Comparison of ENCODE assay signal across 9 cellular contexts in genomic region chr20:24470031-24470781, GRCh38. TPM values are rescaled to one million over a fixed set of nuclear protein-coding genes. Genes with fewer than 3 reads are reported as not detected.
DNase-seq lines count a peak whose midpoint lies in the region; ATAC-seq, FAIRE-seq and TF ChIP-seq lines count a peak whose summit lies in the region.
"Had no signal": no experiment of that assay in that cellular context is flagged by ENCODE, and none has a peak within 500 bp of the region (broad histone marks: within the 10 kb centered on the region; RNA-seq: fewer than 3 reads in every experiment).

No MANE protein-coding gene starts in this region.

- H3K36me3 ChIP-seq in ectodermal cell (ENCODE audit: control insufficient read depth, insufficient read depth, low read length) (no peaks in the 10 kb centered on the region), upper lobe of left lung (no peaks in the 10 kb centered on the region)
- no peaks in the 10 kb centered on the region for H3K36me3 ChIP-seq in CD8-positive, alpha-beta memory T cell (ENCODE audit: insufficient read depth, low read length)

- no peak for FAIRE-seq in D721Med (lab: Jason Lieb, UNC)
- FAIRE-seq: endothelial cell of umbilical vein had no signal

- TF ChIP-seq POLR2A in upper lobe of left lung (IDR thresholded peaks at IDR 0.05), result no peak

- H3K36me3 Mint-ChIP-seq in activated T-cell treated with anti-CD3 and anti-CD28 coated beads, Interleukin-2, amount 50 U/mL, for 24 hours (ENCODE audit: low read depth), result no peaks in the 10 kb centered on the region
- H3K36me3 Mint-ChIP-seq in CD8-positive, alpha-beta memory T cell, result no peaks in the 10 kb centered on the region

- no peak for ATAC-seq in upper lobe of left lung (ENCODE audit: low FRiP score in 2 of 2)

- 0% methylated on average over 43 of the region's 43 CpGs for WGBS in ectodermal cell, 2 experiments
- 4 to 6% methylated on average over 27 to 41 of the region's 43 CpGs for WGBS in upper lobe of left lung, 2 donors

- TF ChIP-seq EP300 in upper lobe of left lung (IDR thresholded peaks at IDR 0.05), result no peak

- H3K27ac ChIP-seq in ectodermal cell (ENCODE audit: insufficient read depth, low read depth, low read length, poor library complexity, severe bottlenecking), result no peak overlapping the region
- H3K27ac ChIP-seq in upper lobe of left lung, result no peak overlapping the region
- no peak overlapping the region for H3K27ac ChIP-seq in CD8-positive, alpha-beta memory T cell (ENCODE audit: low read depth, low read length)

- H3K4me3 ChIP-seq in ectodermal cell (ENCODE audit: insufficient read depth, low read depth, low read length) (peak overlapping the region; percentile 64), upper lobe of left lung (peak overlapping the region in 3 of 4 donors; percentile 41 to 49 (median 45))
- no peak overlapping the region for H3K4me3 ChIP-seq in CD8-positive, alpha-beta memory T cell (ENCODE audit: low read length)

- TF ChIP-seq CTCF in upper lobe of left lung (IDR thresholded peaks at IDR 0.05) (no peak), D721Med (IDR thresholded peaks at IDR 0.05; ENCODE audit: insufficient read depth, missing control alignments) (no peak)

- peak overlapping the region; percentile 33 for H3K4me3 Mint-ChIP-seq in activated T-cell treated with anti-CD3 and anti-CD28 coated beads, Interleukin-2, amount 50 U/mL, for 24 hours
- H3K4me3 Mint-ChIP-seq in CD8-positive, alpha-beta memory T cell, result peak overlapping the region in 1 of 7 donors; percentile 23

- H3K4me1 Mint-ChIP-seq in activated T-cell treated with anti-CD3 and anti-CD28 coated beads, Interleukin-2, amount 50 U/mL, for 24 hours (ENCODE audit: low read depth), result peaks cover 13% of the 10 kb centered on the region
- no peaks in the 10 kb centered on the region for H3K4me1 Mint-ChIP-seq in CD8-positive, alpha-beta memory T cell

- no peaks in the 10 kb centered on the region for H3K9me3 Mint-ChIP-seq in activated T-cell treated with anti-CD3 and anti-CD28 coated beads, Interleukin-2, amount 50 U/mL, for 24 hours
- no peaks in the 10 kb centered on the region for H3K9me3 Mint-ChIP-seq in CD8-positive, alpha-beta memory T cell

- POLR2A ChIA-PET in CD8-positive, alpha-beta memory T cell (lab: Charles Lee), result no interaction called here

- H3K27me3 Mint-ChIP-seq in activated T-cell treated with anti-CD3 and anti-CD28 coated beads, Interleukin-2, amount 50 U/mL, for 24 hours, result peaks cover 71% of the 10 kb centered on the region
- peaks cover 19 to 52% of the 10 kb centered on the region in 2 donors for H3K27me3 Mint-ChIP-seq in CD8-positive, alpha-beta memory T cell

- no peak for DNase-seq in activated T-cell treated with anti-CD3 and anti-CD28 coated beads, Interleukin-2, amount 50 U/mL, for 24 hours
- DNase-seq in activated T-cell treated with anti-CD3 and anti-CD28 coated beads for 4 hours (no peak), midbrain (lab: John Stamatoyannopoulos, UW) (peak; percentile 44), upper lobe of left lung (peak in 1 of 2 donors; percentile 83), D721Med (ENCODE audit: insufficient read length, low spot score) (no peak), RKO (ENCODE audit: low spot score) (no peak)
- no peak for DNase-seq in CD8-positive, alpha-beta memory T cell

- no peaks in the 10 kb centered on the region for H3K9me3 ChIP-seq in ectodermal cell (ENCODE audit: control insufficient read depth, low read length)
- no peaks in the 10 kb centered on the region for H3K9me3 ChIP-seq in upper lobe of left lung
- H3K9me3 ChIP-seq in CD8-positive, alpha-beta memory T cell (ENCODE audit: low read length), result no peaks in the 10 kb centered on the region

- H3K27me3 ChIP-seq in ectodermal cell (ENCODE audit: control insufficient read depth, insufficient read depth, low read length, poor library complexity, severe bottlenecking) (peaks cover 50% of the 10 kb centered on the region), upper lobe of left lung (peaks cover 0 to 27% (median 11%) of the 10 kb centered on the region in 4 donors)
- peaks cover 6% of the 10 kb centered on the region for H3K27me3 ChIP-seq in CD8-positive, alpha-beta memory T cell (ENCODE audit: insufficient read depth, low read length, poor library complexity, severe bottlenecking)

- H3K27ac Mint-ChIP-seq in activated T-cell treated with anti-CD3 and anti-CD28 coated beads, Interleukin-2, amount 50 U/mL, for 24 hours, result no peak overlapping the region
- no peak overlapping the region for H3K27ac Mint-ChIP-seq in CD8-positive, alpha-beta memory T cell

- H3K4me1 ChIP-seq in ectodermal cell (ENCODE audit: control insufficient read depth, insufficient read depth, low read length) (peaks cover 12% of the 10 kb centered on the region), upper lobe of left lung (peaks cover 3 to 30% (median 11%) of the 10 kb centered on the region in 4 donors)
- no peaks in the 10 kb centered on the region for H3K4me1 ChIP-seq in CD8-positive, alpha-beta memory T cell (ENCODE audit: insufficient read depth, low read length)

- CTCF ChIA-PET in CD8-positive, alpha-beta memory T cell (lab: Charles Lee), result no interaction called here

RNA-seq across cellular contexts. Expression of gene SYNDIG1, which starts 0.8 kb away (rescaled TPM):
- polyA plus RNA-seq in ectodermal cell (2013, experiment 1 of 4), result 4.6 TPM
- 4.4 TPM for polyA plus RNA-seq in ectodermal cell (2013, experiment 2 of 4)
- polyA plus RNA-seq in ectodermal cell (2013, experiment 3 of 4), result 3.9 TPM
- polyA plus RNA-seq in ectodermal cell (2013, experiment 4 of 4), result 3.7 TPM
- total RNA-seq in upper lobe of left lung, result under 1 TPM in 3 of 6 donors, not detected in 3; 0.30 to 0.37 (median 0.34) TPM
- total RNA-seq in CD8-positive, alpha-beta memory T cell, result not detected
- not detected for polyA plus RNA-seq in CD8-positive, alpha-beta memory T cell
- total RNA-seq: endothelial cell of umbilical vein had no signal
- polyA plus RNA-seq: endothelial cell of umbilical vein had no signal
